Comparison of ENCODE assay signal across 1 cellular context in the genomic region with DNA sequence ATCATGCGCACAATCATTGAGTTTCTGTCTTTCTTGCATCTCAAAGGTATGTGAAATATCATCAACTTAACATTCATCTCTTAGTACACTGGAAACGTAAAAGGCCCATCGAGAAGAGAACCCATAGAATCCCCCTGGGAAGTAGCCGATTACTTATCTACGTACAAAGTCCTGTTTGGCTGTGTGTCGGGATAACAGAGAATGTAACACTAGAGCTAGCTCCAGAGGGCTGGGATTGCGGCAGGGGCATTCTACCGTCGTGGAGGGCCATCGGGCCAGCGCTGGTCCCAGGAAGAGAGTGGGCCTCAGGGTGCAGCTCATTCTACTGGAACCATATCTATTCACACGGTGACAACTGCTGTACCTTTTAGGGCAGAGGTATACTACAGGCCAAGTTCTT.
TF ChIP-seq lines count a peak whose summit lies in the region.

No MANE protein-coding gene starts in this region.

TF ChIP-seq in GM23338, 12 proteins besides CTCF, POLR2A, EP300 and RAD21:
- no peak for TF ChIP-seq POLR2AphosphoS5 (IDR thresholded peaks at IDR 0.05; ENCODE audit: low read depth)
- TF ChIP-seq ETS1 (IDR thresholded peaks at IDR 0.05), result no peak
- no peak for TF ChIP-seq NANOG (IDR thresholded peaks at IDR 0.05; ENCODE audit: borderline replicate concordance)
- TF ChIP-seq EZH2 (IDR thresholded peaks at IDR 0.05; ENCODE audit: low read depth, unreplicated experiment), result no peak
- no peak for TF ChIP-seq ZNF114 (CRISPR knock-in tag; IDR thresholded peaks at IDR 0.05)
- no peak for TF ChIP-seq CREB1 (CRISPR knock-in tag; IDR thresholded peaks at IDR 0.05; ENCODE audit: low read depth)
- TF ChIP-seq, protein P1, sequence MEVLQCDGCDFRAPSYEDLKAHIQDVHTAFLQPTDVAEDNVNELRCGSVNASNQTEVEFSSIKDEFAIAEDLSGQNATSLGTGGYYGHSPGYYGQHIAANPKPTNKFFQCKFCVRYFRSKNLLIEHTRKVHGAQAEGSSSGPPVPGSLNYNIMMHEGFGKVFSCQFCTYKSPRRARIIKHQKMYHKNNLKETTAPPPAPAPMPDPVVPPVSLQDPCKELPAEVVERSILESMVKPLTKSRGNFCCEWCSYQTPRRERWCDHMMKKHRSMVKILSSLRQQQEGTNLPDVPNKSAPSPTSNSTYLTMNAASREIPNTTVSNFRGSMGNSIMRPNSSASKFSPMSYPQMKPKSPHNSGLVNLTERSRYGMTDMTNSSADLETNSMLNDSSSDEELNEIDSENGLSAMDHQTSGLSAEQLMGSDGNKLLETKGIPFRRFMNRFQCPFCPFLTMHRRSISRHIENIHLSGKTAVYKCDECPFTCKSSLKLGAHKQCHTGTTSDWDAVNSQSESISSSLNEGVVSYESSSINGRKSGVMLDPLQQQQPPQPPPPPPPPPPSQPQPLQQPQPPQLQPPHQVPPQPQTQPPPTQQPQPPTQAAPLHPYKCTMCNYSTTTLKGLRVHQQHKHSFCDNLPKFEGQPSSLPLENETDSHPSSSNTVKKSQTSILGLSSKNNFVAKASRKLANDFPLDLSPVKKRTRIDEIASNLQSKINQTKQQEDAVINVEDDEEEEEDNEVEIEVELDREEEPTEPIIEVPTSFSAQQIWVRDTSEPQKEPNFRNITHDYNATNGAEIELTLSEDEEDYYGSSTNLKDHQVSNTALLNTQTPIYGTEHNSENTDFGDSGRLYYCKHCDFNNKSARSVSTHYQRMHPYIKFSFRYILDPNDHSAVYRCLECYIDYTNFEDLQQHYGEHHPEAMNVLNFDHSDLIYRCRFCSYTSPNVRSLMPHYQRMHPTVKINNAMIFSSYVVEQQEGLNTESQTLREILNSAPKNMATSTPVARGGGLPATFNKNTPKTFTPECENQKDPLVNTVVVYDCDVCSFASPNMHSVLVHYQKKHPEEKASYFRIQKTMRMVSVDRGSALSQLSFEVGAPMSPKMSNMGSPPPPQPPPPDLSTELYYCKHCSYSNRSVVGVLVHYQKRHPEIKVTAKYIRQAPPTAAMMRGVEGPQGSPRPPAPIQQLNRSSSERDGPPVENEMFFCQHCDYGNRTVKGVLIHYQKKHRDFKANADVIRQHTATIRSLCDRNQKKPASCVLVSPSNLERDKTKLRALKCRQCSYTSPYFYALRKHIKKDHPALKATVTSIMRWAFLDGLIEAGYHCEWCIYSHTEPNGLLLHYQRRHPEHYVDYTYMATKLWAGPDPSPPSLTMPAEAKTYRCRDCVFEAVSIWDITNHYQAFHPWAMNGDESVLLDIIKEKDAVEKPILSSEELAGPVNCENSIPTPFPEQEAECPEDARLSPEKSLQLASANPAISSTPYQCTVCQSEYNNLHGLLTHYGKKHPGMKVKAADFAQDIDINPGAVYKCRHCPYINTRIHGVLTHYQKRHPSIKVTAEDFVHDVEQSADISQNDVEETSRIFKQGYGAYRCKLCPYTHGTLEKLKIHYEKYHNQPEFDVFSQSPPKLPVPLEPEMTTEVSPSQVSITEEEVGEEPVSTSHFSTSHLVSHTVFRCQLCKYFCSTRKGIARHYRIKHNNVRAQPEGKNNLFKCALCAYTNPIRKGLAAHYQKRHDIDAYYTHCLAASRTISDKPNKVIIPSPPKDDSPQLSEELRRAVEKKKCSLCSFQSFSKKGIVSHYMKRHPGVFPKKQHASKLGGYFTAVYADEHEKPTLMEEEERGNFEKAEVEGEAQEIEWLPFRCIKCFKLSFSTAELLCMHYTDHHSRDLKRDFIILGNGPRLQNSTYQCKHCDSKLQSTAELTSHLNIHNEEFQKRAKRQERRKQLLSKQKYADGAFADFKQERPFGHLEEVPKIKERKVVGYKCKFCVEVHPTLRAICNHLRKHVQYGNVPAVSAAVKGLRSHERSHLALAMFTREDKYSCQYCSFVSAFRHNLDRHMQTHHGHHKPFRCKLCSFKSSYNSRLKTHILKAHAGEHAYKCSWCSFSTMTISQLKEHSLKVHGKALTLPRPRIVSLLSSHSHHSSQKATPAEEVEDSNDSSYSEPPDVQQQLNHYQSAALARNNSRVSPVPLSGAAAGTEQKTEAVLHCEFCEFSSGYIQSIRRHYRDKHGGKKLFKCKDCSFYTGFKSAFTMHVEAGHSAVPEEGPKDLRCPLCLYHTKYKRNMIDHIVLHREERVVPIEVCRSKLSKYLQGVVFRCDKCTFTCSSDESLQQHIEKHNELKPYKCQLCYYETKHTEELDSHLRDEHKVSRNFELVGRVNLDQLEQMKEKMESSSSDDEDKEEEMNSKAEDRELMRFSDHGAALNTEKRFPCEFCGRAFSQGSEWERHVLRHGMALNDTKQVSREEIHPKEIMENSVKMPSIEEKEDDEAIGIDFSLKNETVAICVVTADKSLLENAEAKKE (CRISPR knock-in tag; IDR thresholded peaks at IDR 0.05), result no peak
- TF ChIP-seq, protein P2, sequence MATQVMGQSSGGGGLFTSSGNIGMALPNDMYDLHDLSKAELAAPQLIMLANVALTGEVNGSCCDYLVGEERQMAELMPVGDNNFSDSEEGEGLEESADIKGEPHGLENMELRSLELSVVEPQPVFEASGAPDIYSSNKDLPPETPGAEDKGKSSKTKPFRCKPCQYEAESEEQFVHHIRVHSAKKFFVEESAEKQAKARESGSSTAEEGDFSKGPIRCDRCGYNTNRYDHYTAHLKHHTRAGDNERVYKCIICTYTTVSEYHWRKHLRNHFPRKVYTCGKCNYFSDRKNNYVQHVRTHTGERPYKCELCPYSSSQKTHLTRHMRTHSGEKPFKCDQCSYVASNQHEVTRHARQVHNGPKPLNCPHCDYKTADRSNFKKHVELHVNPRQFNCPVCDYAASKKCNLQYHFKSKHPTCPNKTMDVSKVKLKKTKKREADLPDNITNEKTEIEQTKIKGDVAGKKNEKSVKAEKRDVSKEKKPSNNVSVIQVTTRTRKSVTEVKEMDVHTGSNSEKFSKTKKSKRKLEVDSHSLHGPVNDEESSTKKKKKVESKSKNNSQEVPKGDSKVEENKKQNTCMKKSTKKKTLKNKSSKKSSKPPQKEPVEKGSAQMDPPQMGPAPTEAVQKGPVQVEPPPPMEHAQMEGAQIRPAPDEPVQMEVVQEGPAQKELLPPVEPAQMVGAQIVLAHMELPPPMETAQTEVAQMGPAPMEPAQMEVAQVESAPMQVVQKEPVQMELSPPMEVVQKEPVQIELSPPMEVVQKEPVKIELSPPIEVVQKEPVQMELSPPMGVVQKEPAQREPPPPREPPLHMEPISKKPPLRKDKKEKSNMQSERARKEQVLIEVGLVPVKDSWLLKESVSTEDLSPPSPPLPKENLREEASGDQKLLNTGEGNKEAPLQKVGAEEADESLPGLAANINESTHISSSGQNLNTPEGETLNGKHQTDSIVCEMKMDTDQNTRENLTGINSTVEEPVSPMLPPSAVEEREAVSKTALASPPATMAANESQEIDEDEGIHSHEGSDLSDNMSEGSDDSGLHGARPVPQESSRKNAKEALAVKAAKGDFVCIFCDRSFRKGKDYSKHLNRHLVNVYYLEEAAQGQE (IDR thresholded peaks at IDR 0.05; ENCODE audit: unreplicated experiment), result no peak
- TF ChIP-seq EZH2phosphoT487 (IDR thresholded peaks at IDR 0.05; ENCODE audit: unreplicated experiment), result no peak
- TF ChIP-seq ZNF331 (CRISPR knock-in tag; IDR thresholded peaks at IDR 0.05; ENCODE audit: low read depth), result no peak
- no peak for TF ChIP-seq JUNB (IDR thresholded peaks at IDR 0.05; ENCODE audit: unreplicated experiment)
- no peak for TF ChIP-seq STAT1 (IDR thresholded peaks at IDR 0.05; ENCODE audit: unreplicated experiment)
